In genomic region chr7:73397521-73397934, GRCh38 we compare ENCODE assay signal across 17 cellular contexts. TPM values are rescaled to one million over a fixed set of nuclear protein-coding genes. Genes with fewer than 3 reads are reported as not detected.
DNase-seq lines count a peak whose midpoint lies in the region; ATAC-seq and TF ChIP-seq lines count a peak whose summit lies in the region.
"Had no signal": no experiment of that assay in that cellular context is flagged by ENCODE, and none has a peak within 500 bp of the region (broad histone marks: within the 10 kb centered on the region; RNA-seq: fewer than 3 reads in every experiment).

No MANE protein-coding gene starts in this region.

- H4K20me1 ChIP-seq in hepatocyte (ENCODE audit: insufficient read depth, poor library complexity, severe bottlenecking) = no peaks in the 10 kb centered on the region

- POLR2A ChIA-PET in WTC11 (lab: Charles Lee) = interaction anchor here (0.6 kb wide), 2 partner anchors 24 to 118 kb away, joined by 3 to 4 read pairs; no protein-coding TSS in a partner anchor

- peak; percentile 79 for ATAC-seq in WTC11
- ATAC-seq in HG02678 (IDR thresholded peaks at IDR 0.05; ENCODE audit: unreplicated experiment) = no peak
- no peak for ATAC-seq in HG02798 (IDR thresholded peaks at IDR 0.05; ENCODE audit: poor library complexity, unreplicated experiment)
- no peak for ATAC-seq in GM19467 (IDR thresholded peaks at IDR 0.05; ENCODE audit: unreplicated experiment)
- ATAC-seq: CD8-positive, alpha-beta T cell; K562; pancreas; stimulated activated naive CD8-positive, alpha-beta T cell treated with anti-CD3 and anti-CD28 coated beads, Interleukin-15, Interleukin-2, amounts not matched to agents 100 U/mL and 50 U/mL, for 24 hours had no signal

- H3K4me3 ChIP-seq in hepatocyte = no peak overlapping the region
- H3K4me3 ChIP-seq: K562, pancreas had no signal

- no peaks in the 10 kb centered on the region for H3K9me2 ChIP-seq in hepatocyte (replicated peaks; ENCODE audit: insufficient read depth)

- H3K79me2 ChIP-seq in hepatocyte = no peaks in the 10 kb centered on the region

- H3K27ac ChIP-seq in hepatocyte = no peak overlapping the region
- H3K27ac ChIP-seq: pancreas had no signal

- intact Hi-C loops in CD14-positive monocyte (cut with micrococcal nuclease) = no loop called here

- H3K9me3 ChIP-seq in hepatocyte (ENCODE audit: low read depth) = no peaks in the 10 kb centered on the region
- H3K9me3 ChIP-seq: pancreas had no signal

- peak overlapping the region; percentile 53 to 85 for H3K4me3 Mint-ChIP-seq in CD14-positive monocyte
- H3K4me3 Mint-ChIP-seq in WTC11 = peak overlapping the region; percentile 73
- H3K4me3 Mint-ChIP-seq in nephron progenitor cell = peak overlapping the region; percentile 86
- H3K4me3 Mint-ChIP-seq: CD8-positive, alpha-beta T cell had no signal

- H3K36me3 Mint-ChIP-seq in CD14-positive monocyte (no peaks in the 10 kb centered on the region), WTC11 (no peaks in the 10 kb centered on the region), nephron progenitor cell (ENCODE audit: low read depth) (no peaks in the 10 kb centered on the region)
- H3K36me3 Mint-ChIP-seq: CD8-positive, alpha-beta T cell had no signal

- H3K27me3 ChIP-seq in hepatocyte = no peaks in the 10 kb centered on the region
- H3K27me3 ChIP-seq: pancreas had no signal

- H3K4me1 Mint-ChIP-seq in CD14-positive monocyte = peaks cover 10% of the 10 kb centered on the region
- H3K4me1 Mint-ChIP-seq in WTC11 = peaks cover 19% of the 10 kb centered on the region
- H3K4me1 Mint-ChIP-seq in nephron progenitor cell = peaks cover 33% of the 10 kb centered on the region

- H2AFZ ChIP-seq in hepatocyte = no peak overlapping the region

- H3K36me3 ChIP-seq in hepatocyte (replicated peaks; ENCODE audit: insufficient read depth, low read depth) = no peaks in the 10 kb centered on the region
- H3K36me3 ChIP-seq: pancreas had no signal

- H3K4me2 ChIP-seq in hepatocyte = peak overlapping the region; percentile 15

- H3K9me3 Mint-ChIP-seq in CD14-positive monocyte (peaks cover 0 to 4% (median 0%) of the 10 kb centered on the region in 7 donors), WTC11 (no peaks in the 10 kb centered on the region), nephron progenitor cell (peaks cover 8% of the 10 kb centered on the region)
- H3K9me3 Mint-ChIP-seq: CD8-positive, alpha-beta T cell had no signal

- peak overlapping the region in 1 of 7 donors; percentile 58 for H3K27ac Mint-ChIP-seq in CD14-positive monocyte
- H3K27ac Mint-ChIP-seq in WTC11 = peak overlapping the region; percentile 51
- peak overlapping the region; percentile 53 for H3K27ac Mint-ChIP-seq in nephron progenitor cell
- H3K27ac Mint-ChIP-seq: CD8-positive, alpha-beta T cell had no signal

- CTCF ChIA-PET in WTC11 (lab: Charles Lee) = interaction anchor here (0.6 to 3.7 kb wide), 8 partner anchors 8 to 341 kb away, joined by 3 to 20 read pairs (median 4); no protein-coding TSS in a partner anchor

- 38% methylated on average over 8 of the region's 9 CpGs for WGBS in hepatocyte (ENCODE audit: low lambda C conversion rate, missing lambda C conversion rate)

- H3K4me1 ChIP-seq in hepatocyte (ENCODE audit: insufficient read depth) = no peaks in the 10 kb centered on the region
- H3K4me1 ChIP-seq: pancreas had no signal

- H3K27me3 Mint-ChIP-seq in CD14-positive monocyte (ENCODE audit: low read depth in 3 of 3) = peaks cover 2 to 6% (median 2%) of the 10 kb centered on the region in 3 donors
- H3K27me3 Mint-ChIP-seq in WTC11 (ENCODE audit: low read depth) = peaks cover 6% of the 10 kb centered on the region
- H3K27me3 Mint-ChIP-seq in nephron progenitor cell (ENCODE audit: low read depth, poor library complexity) = no peaks in the 10 kb centered on the region

- TF ChIP-seq CTCF in CD14-positive monocyte (IDR thresholded peaks at IDR 0.05) (no peak), WTC11 (IDR thresholded peaks at IDR 0.05) (no peak), hepatocyte (IDR thresholded peaks at IDR 0.05; ENCODE audit: poor library complexity) (no peak), nephron progenitor cell (IDR thresholded peaks at IDR 0.05) (no peak)

- DNase-seq in CD14-positive monocyte (ENCODE audit: low spot score) = no peak
- peak; percentile 38 for DNase-seq in WTC11 (ENCODE audit: low spot score)
- peak; percentile 21 for DNase-seq in hepatocyte (ENCODE audit: low spot score)
- DNase-seq in nephron progenitor cell = peak; percentile 36
- no peak for DNase-seq in activated CD4-positive, alpha-beta T cell treated with anti-CD3 and anti-CD28 coated beads, Interleukin-2, amount 50 U/mL, for 1 hour
- DNase-seq: ACHN; activated naive CD4-positive, alpha-beta T cell; CD8-positive, alpha-beta T cell; HCEC 1CT; NCI-H1092 treated with DMSO at 0.1 percent for 48 hours; stimulated activated naive CD8-positive, alpha-beta T cell treated with anti-CD3 and anti-CD28 coated beads, Interleukin-15, Interleukin-2, amounts not matched to agents 100 U/mL and 50 U/mL, for 24 hours; T-helper 1 cell had no signal

TF ChIP-seq in WTC11, 78 proteins besides CTCF, POLR2A, EP300 and RAD21:
- no peak for TF ChIP-seq ERG (CRISPR knock-in tag; IDR thresholded peaks at IDR 0.05)
- TF ChIP-seq TEAD4 (CRISPR knock-in tag; IDR thresholded peaks at IDR 0.05) = no peak

RNA-seq across cellular contexts. Expression of gene FZD9, which starts 36.0 kb away (rescaled TPM):
- under 1 TPM in 1 of 2 donors, not detected in 1; 0.11 TPM for polyA plus RNA-seq in CD14-positive monocyte
- 4.0 to 5.2 TPM (median 4.5 TPM) in 3 replicates for total RNA-seq in WTC11 (2021)
- 0.70 and 1.2 TPM in 2 replicates for total RNA-seq in hepatocyte
- 2.5 and 2.8 TPM in 2 replicates for polyA plus RNA-seq in hepatocyte

Comparison
In these comparisons a context has a peak if more than half of its experiments do, and no peak if none do; other contexts are left out.
1. DNase-seq: peak in WTC11 (single experiment), hepatocyte (single experiment) and nephron progenitor cell (single experiment); none in CD14-positive monocyte (single experiment) and activated CD4-positive, alpha-beta T cell treated with anti-CD3 and anti-CD28 coated beads, Interleukin-2, amount 50 U/mL, for 1 hour (single experiment).
2. Peak in every context shown above with its lines, with median percentiles within 50 percentile points of each other: H3K4me3 Mint-ChIP-seq.